Comparison of ENCODE assay signal across 29 cellular contexts in the genomic region with DNA sequence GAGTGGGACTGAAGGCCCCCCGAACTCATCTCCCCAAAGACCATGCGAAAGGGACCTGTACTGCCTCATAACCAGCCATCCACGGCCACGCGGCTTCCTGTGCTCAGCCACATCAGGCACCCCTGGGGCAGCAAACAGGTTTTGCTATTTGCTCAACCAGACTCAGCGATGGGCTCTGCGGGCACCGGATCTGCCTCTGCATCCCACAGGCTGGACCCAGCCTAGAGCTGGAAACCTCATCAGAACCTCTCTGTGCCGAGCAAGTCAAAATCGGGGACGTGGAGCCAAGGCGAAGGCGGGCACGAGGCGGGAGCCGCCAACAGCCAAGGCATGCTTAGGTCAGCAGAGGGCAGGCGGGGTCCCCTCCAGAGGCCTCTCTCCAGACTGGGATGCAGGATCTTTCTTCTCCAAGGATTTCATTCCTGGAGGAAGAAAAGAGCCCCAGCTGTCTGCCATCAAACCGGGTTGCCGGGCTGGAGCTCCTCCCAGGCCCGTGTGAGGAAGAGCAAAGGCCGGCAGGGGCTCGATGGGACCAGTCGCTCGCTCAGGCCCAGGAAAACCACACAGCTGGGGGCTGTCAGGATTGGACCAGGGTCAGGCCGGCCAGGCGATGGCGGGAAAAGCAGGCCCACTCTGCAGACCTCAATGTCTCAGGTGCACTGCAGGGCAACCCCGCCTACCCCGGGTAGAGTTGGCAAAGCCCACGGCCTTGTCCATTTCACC.
A peak's percentile ranks its signal among the peaks of the same experiment; 100 is the strongest.
DNase-seq lines count a peak whose midpoint lies in the region; ATAC-seq, FAIRE-seq and TF ChIP-seq lines count a peak whose summit lies in the region.
"Had no signal": no experiment of that assay in that cellular context is flagged by ENCODE, and none has a peak within 500 bp of the region (broad histone marks: within the 10 kb centered on the region; RNA-seq: fewer than 3 reads in every experiment).

No MANE protein-coding gene starts in this region.

- H3K4me3 ChIP-seq in mucosa of descending colon (no peak overlapping the region), ovary (no peak overlapping the region), small intestine (ENCODE audit: low read depth in 1 of 2, low read length in 2 of 2) (no peak overlapping the region)
- H3K4me3 ChIP-seq: HAP-1, PC-9, SJCRH30 had no signal

- ATAC-seq in T-helper 17 cell (no peak), mucosa of descending colon (no peak), GM19023 (IDR thresholded peaks at IDR 0.05; ENCODE audit: unreplicated experiment) (no peak)
- ATAC-seq: Right ventricle myocardium inferior, SK-N-SH treated with all-trans-retinoic acid at 6 μM for 48 hours had no signal

- H3K4me1 ChIP-seq in mucosa of descending colon (ENCODE audit: low read depth) (peaks cover 9% of the 10 kb centered on the region), ovary (ENCODE audit: insufficient read depth) (peaks cover 9% of the 10 kb centered on the region), small intestine (ENCODE audit: control insufficient read depth in 2 of 2, insufficient read depth in 1 of 2, low read depth in 1 of 2, low read length in 1 of 2) (no peaks in the 10 kb centered on the region)
- H3K4me1 ChIP-seq: HAP-1, SJCRH30 had no signal

- WGBS in ovary, 3 donors = 42 to 58% (median 52%) methylated on average over 27 to 30 of the region's 30 CpGs
- WGBS in small intestine, 3 donors = 76 to 90% (median 90%) methylated on average over 30 of the region's 30 CpGs

- H3K36me3 ChIP-seq in mucosa of descending colon (ENCODE audit: low read depth) = no peaks in the 10 kb centered on the region
- H3K36me3 ChIP-seq in ovary = no peaks in the 10 kb centered on the region
- H3K36me3 ChIP-seq in small intestine (ENCODE audit: control insufficient read depth in 2 of 2, insufficient read depth in 2 of 2, low read length in 2 of 2) = no peaks in the 10 kb centered on the region
- H3K36me3 ChIP-seq: HAP-1, SJCRH30 had no signal

- H3K27ac Mint-ChIP-seq in T-helper 17 cell = peak overlapping the region; percentile 43
- H3K27ac Mint-ChIP-seq: CD8-positive, alpha-beta memory T cell; HFFc6 had no signal

- intact Hi-C loops in mucosa of descending colon (cut with DNase I, micrococcal nuclease) = no loop called here
- intact Hi-C loops in ovary (cut with DNase I) = no loop called here

- peaks cover 2% of the 10 kb centered on the region for H3K4me1 Mint-ChIP-seq in T-helper 17 cell
- H3K4me1 Mint-ChIP-seq: CD14-positive monocyte; CD8-positive, alpha-beta memory T cell had no signal

- FAIRE-seq in small intestine (lab: Jason Lieb, UNC) = no peak
- FAIRE-seq: GM12892, GM19239, HTR-8/SVneo had no signal

- no peak for TF ChIP-seq POLR2A in ovary (IDR thresholded peaks at IDR 0.05)

- H3K9me3 ChIP-seq in T-helper 17 cell (ENCODE audit: control insufficient read depth, low read length, poor library complexity, severe bottlenecking) (peaks cover 8% of the 10 kb centered on the region), mucosa of descending colon (peaks cover 4% of the 10 kb centered on the region), ovary (no peaks in the 10 kb centered on the region), small intestine (ENCODE audit: control insufficient read depth, low read depth) (no peaks in the 10 kb centered on the region)
- H3K9me3 ChIP-seq: SJCRH30 had no signal

- no peaks in the 10 kb centered on the region for H3K27me3 Mint-ChIP-seq in T-helper 17 cell
- H3K27me3 Mint-ChIP-seq: CD8-positive, alpha-beta memory T cell had no signal

- DNase-seq in T-helper 17 cell (no peak), mucosa of descending colon (peak in 2 of 3 donors; percentile 18 to 47), ovary (peak in 3 of 5 donors; percentile 42 to 62 (median 52)), small intestine (no peak), D341Med (ENCODE audit: low spot score) (no peak), ecto neural progenitor cell (ENCODE audit: low spot score) (no peak)
- DNase-seq: DND-41; HFFc6; KBM-7; MV-4-11; NCI-H1105; NCI-H1436 treated with DMSO at 0.1 percent for 48 hours; NCI-H187 treated with DMSO at 0.1 percent for 48 hours; NCI-H2107; NCI-H446; NCI-H524 treated with DMSO at 0.1 percent for 48 hours; NCI-H82; NK-92 treated with Interleukin-12 subunit alpha and Interleukin-12 subunit beta, amount 100 ng/mL, for 24 hours; PC-9; SJCRH30 had no signal

- no peak overlapping the region for H3K27ac ChIP-seq in ovary
- no peak overlapping the region for H3K27ac ChIP-seq in small intestine (ENCODE audit: low read depth in 1 of 2, low read length in 1 of 2)
- H3K27ac ChIP-seq: PC-9, SJCRH30 had no signal

- no peaks in the 10 kb centered on the region for H3K36me3 Mint-ChIP-seq in T-helper 17 cell (ENCODE audit: low read depth)
- H3K36me3 Mint-ChIP-seq: CD14-positive monocyte had no signal

- H3K4me3 Mint-ChIP-seq in T-helper 17 cell = no peak overlapping the region
- H3K4me3 Mint-ChIP-seq: CD14-positive monocyte; CD8-positive, alpha-beta memory T cell; HFFc6 had no signal

- no peak for TF ChIP-seq CTCF in mucosa of descending colon (IDR thresholded peaks at IDR 0.05)
- TF ChIP-seq CTCF in ovary (IDR thresholded peaks at IDR 0.05) = no peak

- H3K27me3 ChIP-seq in ovary (no peaks in the 10 kb centered on the region), small intestine (ENCODE audit: control insufficient read depth in 2 of 2, insufficient read depth in 2 of 2, low read length in 2 of 2) (no peaks in the 10 kb centered on the region)

- no peak for TF ChIP-seq EP300 in ovary (IDR thresholded peaks at IDR 0.05)

Comparison
In these comparisons a context has a peak if more than half of its experiments do, and no peak if none do; other contexts are left out.
1. DNase-seq: peak in mucosa of descending colon (2 of 3) and ovary (3 of 5); none in T-helper 17 cell (0 of 3), small intestine (single experiment), D341Med (single experiment) and ecto neural progenitor cell (single experiment).